In genomic region chr10:124003070-124003419, GRCh38 we compare ENCODE assay signal across 27 cellular contexts.
DNase-seq lines count a peak whose midpoint lies in the region; ATAC-seq and TF ChIP-seq lines count a peak whose summit lies in the region.
"Had no signal": no experiment of that assay in that cellular context is flagged by ENCODE, and none has a peak within 500 bp of the region (broad histone marks: within the 10 kb centered on the region; RNA-seq: fewer than 3 reads in every experiment).

No MANE protein-coding gene starts in this region.

- no peak for TF ChIP-seq POLR2A in suprapubic skin (IDR thresholded peaks at IDR 0.05)

- ATAC-seq in stimulated activated naive CD8-positive, alpha-beta T cell treated with anti-CD3 and anti-CD28 coated beads, Interleukin-15, Interleukin-2, amounts not matched to agents 100 U/mL and 50 U/mL, for 24 hours = no peak
- no peak for ATAC-seq in activated CD8-positive, alpha-beta T cell treated with anti-CD3 and anti-CD28 coated beads for 36 hours
- ATAC-seq: A549, heart left ventricle, T-cell had no signal

- no peaks in the 10 kb centered on the region for H3K9me3 Mint-ChIP-seq in endodermal cell
- H3K9me3 Mint-ChIP-seq in activated CD8-positive, alpha-beta T cell treated with anti-CD3 and anti-CD28 coated beads for 36 hours = no peaks in the 10 kb centered on the region
- H3K9me3 Mint-ChIP-seq: activated CD4-positive, alpha-beta memory T cell treated with anti-CD3 and anti-CD28 coated beads for 36 hours; CD8-positive, alpha-beta memory T cell; T-cell had no signal

- POLR2A ChIA-PET in activated CD8-positive, alpha-beta T cell treated with anti-CD3 and anti-CD28 coated beads for 36 hours (lab: Charles Lee) = no interaction called here

- peaks cover 3% of the 10 kb centered on the region for H3K4me1 ChIP-seq in suprapubic skin
- no peaks in the 10 kb centered on the region for H3K4me1 ChIP-seq in endodermal cell (ENCODE audit: control insufficient read depth, insufficient read depth, low read length)
- H3K4me1 ChIP-seq: adrenal gland, HAP-1, SJSA1 had no signal

- H3K4me3 Mint-ChIP-seq in endodermal cell = no peak overlapping the region
- H3K4me3 Mint-ChIP-seq in activated CD8-positive, alpha-beta T cell treated with anti-CD3 and anti-CD28 coated beads for 36 hours = no peak overlapping the region
- H3K4me3 Mint-ChIP-seq: activated CD4-positive, alpha-beta memory T cell treated with anti-CD3 and anti-CD28 coated beads for 36 hours; brain; CD8-positive, alpha-beta memory T cell; T-cell had no signal

- no peaks in the 10 kb centered on the region for H3K27me3 ChIP-seq in suprapubic skin
- no peaks in the 10 kb centered on the region for H3K27me3 ChIP-seq in endodermal cell (ENCODE audit: control insufficient read depth, insufficient read depth, low read length, poor library complexity, severe bottlenecking)
- H3K27me3 ChIP-seq: adrenal gland, heart left ventricle, SJSA1, tibial artery had no signal

- DNase-seq in activated effector memory CD4-positive, alpha-beta T cell treated with anti-CD3 and anti-CD28 coated beads, Interleukin-2, amount 50 U/mL, for 16 hours = peak; percentile 24
- no peak for DNase-seq in activated effector memory CD4-positive, alpha-beta T cell treated with Interleukin-2 at 50 U/mL for 16 hours
- DNase-seq in coronary artery (ENCODE audit: low spot score) (peak; percentile 69), mesenteric fat pad (ENCODE audit: low spot score) (peak; percentile 82), suprapubic skin (ENCODE audit: low spot score in 2 of 2) (peak; percentile 37 to 69), endodermal cell (no peak)
- no peak for DNase-seq in stimulated activated naive CD8-positive, alpha-beta T cell treated with anti-CD3 and anti-CD28 coated beads, Interleukin-15, Interleukin-2, amounts not matched to agents 100 U/mL and 50 U/mL, for 24 hours
- DNase-seq in activated CD8-positive, alpha-beta T cell treated with anti-CD3 and anti-CD28 coated beads for 36 hours = no peak
- DNase-seq: activated CD4-positive, alpha-beta memory T cell treated with anti-CD3 and anti-CD28 coated beads for 36 hours; activated CD4-positive, CD25-positive, alpha-beta regulatory T cell; CD8-positive, alpha-beta memory T cell; cerebellar nuclear complex; effector CD4-positive, alpha-beta T cell; heart left ventricle; NCI-H1436 treated with DMSO at 0.1 percent for 48 hours; NCI-H2107; NCI-H446; NCI-H774; stimulated activated naive CD4-positive, alpha-beta T cell treated with Interleukin-2 at 50 U/mL for 16 hours; T-cell had no signal

- H3K27ac ChIP-seq in coronary artery (no peak overlapping the region), suprapubic skin (no peak overlapping the region), endodermal cell (ENCODE audit: low read depth, low read length) (no peak overlapping the region)
- H3K27ac ChIP-seq: A549, adrenal gland, epithelial cell of prostate, SJSA1, tibial artery had no signal

- TF ChIP-seq EP300 in suprapubic skin (IDR thresholded peaks at IDR 0.05) = no peak

- CTCF ChIA-PET in activated CD8-positive, alpha-beta T cell treated with anti-CD3 and anti-CD28 coated beads for 36 hours (lab: Charles Lee) = interaction anchor here (2.5 to 2.8 kb wide), 2 partner anchors 9 to 386 kb away, joined by 10 to 14 read pairs; no protein-coding TSS in a partner anchor

- H3K9me3 ChIP-seq in suprapubic skin (no peaks in the 10 kb centered on the region), endodermal cell (ENCODE audit: control insufficient read depth, low read length) (no peaks in the 10 kb centered on the region)
- H3K9me3 ChIP-seq: A549, adrenal gland, HAP-1, heart left ventricle, SJSA1, tibial artery had no signal

- TF ChIP-seq CTCF in coronary artery (IDR thresholded peaks at IDR 0.05) (no peak), suprapubic skin (IDR thresholded peaks at IDR 0.05) (no peak), endodermal cell (conservative IDR thresholded peaks at IDR 0.05) (no peak)
- no peak for TF ChIP-seq CTCF in activated CD8-positive, alpha-beta T cell treated with anti-CD3 and anti-CD28 coated beads for 36 hours (IDR thresholded peaks at IDR 0.05)

- no peaks in the 10 kb centered on the region for H3K4me1 Mint-ChIP-seq in endodermal cell
- H3K4me1 Mint-ChIP-seq in activated CD8-positive, alpha-beta T cell treated with anti-CD3 and anti-CD28 coated beads for 36 hours (ENCODE audit: low read depth) = no peaks in the 10 kb centered on the region
- H3K4me1 Mint-ChIP-seq: CD8-positive, alpha-beta memory T cell; T-cell had no signal

- no peak overlapping the region for H3K27ac Mint-ChIP-seq in endodermal cell
- H3K27ac Mint-ChIP-seq in activated CD8-positive, alpha-beta T cell treated with anti-CD3 and anti-CD28 coated beads for 36 hours = no peak overlapping the region
- H3K27ac Mint-ChIP-seq: activated CD4-positive, alpha-beta memory T cell treated with anti-CD3 and anti-CD28 coated beads for 36 hours; brain; T-cell had no signal

- H3K4me3 ChIP-seq in coronary artery = no peak overlapping the region
- H3K4me3 ChIP-seq in suprapubic skin = no peak overlapping the region
- no peak overlapping the region for H3K4me3 ChIP-seq in endodermal cell (ENCODE audit: low read length)
- H3K4me3 ChIP-seq: A549, adrenal gland, HAP-1, heart left ventricle, SJSA1, tibial artery had no signal

- 94% methylated on average over 7 of the region's 7 CpGs for WGBS in suprapubic skin
- 93 to 98% methylated on average over 7 of the region's 7 CpGs for WGBS in endodermal cell (ENCODE audit: insufficient coverage in 1 of 2, insufficient read length in 1 of 2), 2 experiments

- no peak overlapping the region for H3K9ac ChIP-seq in endodermal cell (ENCODE audit: extremely low read depth, low read length, poor library complexity, severe bottlenecking)

- H3K36me3 Mint-ChIP-seq in endodermal cell (ENCODE audit: low read depth) = peaks cover 3% of the 10 kb centered on the region
- no peaks in the 10 kb centered on the region for H3K36me3 Mint-ChIP-seq in activated CD8-positive, alpha-beta T cell treated with anti-CD3 and anti-CD28 coated beads for 36 hours (ENCODE audit: low read depth)
- H3K36me3 Mint-ChIP-seq: activated CD4-positive, alpha-beta memory T cell treated with anti-CD3 and anti-CD28 coated beads for 36 hours; brain; CD8-positive, alpha-beta memory T cell; T-cell had no signal

- intact Hi-C loops in activated CD8-positive, alpha-beta T cell treated with anti-CD3 and anti-CD28 coated beads for 36 hours (cut with micrococcal nuclease) = no loop called here

- H3K27me3 Mint-ChIP-seq in endodermal cell (ENCODE audit: insufficient read depth) = no peaks in the 10 kb centered on the region
- no peaks in the 10 kb centered on the region for H3K27me3 Mint-ChIP-seq in activated CD8-positive, alpha-beta T cell treated with anti-CD3 and anti-CD28 coated beads for 36 hours

- peaks cover under 1% of the 10 kb centered on the region for H3K36me3 ChIP-seq in suprapubic skin
- peaks cover 3% of the 10 kb centered on the region for H3K36me3 ChIP-seq in endodermal cell (ENCODE audit: control insufficient read depth, insufficient read depth, low read length)
- H3K36me3 ChIP-seq: HAP-1, SJSA1 had no signal

Comparison
In these comparisons a context has a peak if more than half of its experiments do, and no peak if none do; other contexts are left out.
1. DNase-seq: peak in activated effector memory CD4-positive, alpha-beta T cell treated with anti-CD3 and anti-CD28 coated beads, Interleukin-2, amount 50 U/mL, for 16 hours (single experiment), coronary artery (single experiment), mesenteric fat pad (single experiment) and suprapubic skin (2 of 2); none in activated effector memory CD4-positive, alpha-beta T cell treated with Interleukin-2 at 50 U/mL for 16 hours (single experiment), endodermal cell (single experiment), stimulated activated naive CD8-positive, alpha-beta T cell treated with anti-CD3 and anti-CD28 coated beads, Interleukin-15, Interleukin-2, amounts not matched to agents 100 U/mL and 50 U/mL, for 24 hours (single experiment) and activated CD8-positive, alpha-beta T cell treated with anti-CD3 and anti-CD28 coated beads for 36 hours (single experiment).